Comparison of ENCODE assay signal across 8 cellular contexts in genomic region chr2:200864206-200864976, GRCh38. TPM values are rescaled to one million over a fixed set of nuclear protein-coding genes. Genes with fewer than 3 reads are reported as not detected.
DNase-seq lines count a peak whose midpoint lies in the region; ATAC-seq and TF ChIP-seq lines count a peak whose summit lies in the region.

TSS of gene CLK1 (minus strand) at chr2:200864658. CDS start at chr2:200861862, 2,796 bp downstream.

- H3K27ac ChIP-seq in SK-N-SH (ENCODE audit: low read depth in 2 of 2, low read length in 1 of 2): peak within 1 kb of the TSS; percentile 97

- peak; percentile 96 for DNase-seq in GM10248 (ENCODE audit: extremely low spot score)
- peak; percentile 77 for DNase-seq in NCI-H1092 (lab: John Stamatoyannopoulos, UW)
- DNase-seq in SK-N-SH: peak; percentile 95
- DNase-seq in activated naive CD4-positive, alpha-beta T cell treated with anti-CD3 and anti-CD28 coated beads, Interleukin-2, amount 50 U/mL, for 16 hours: peak; percentile 98
- DNase-seq in germinal center (ENCODE audit: low spot score): peak; percentile 93
- DNase-seq in nucleus accumbens (lab: John Stamatoyannopoulos, UW): peak; percentile 67 to 98 (median 94)
- peak; percentile 97 for DNase-seq in superior temporal gyrus (ENCODE audit: extremely low spot score)

- H3F3A ChIP-seq in SK-N-SH (replicated peaks; ENCODE audit: insufficient read depth): peaks cover 21% of the 10 kb centered on the region

- peaks cover 51% of the 10 kb centered on the region for H3K79me2 ChIP-seq in SK-N-SH (ENCODE audit: insufficient read depth)

- TF ChIP-seq EP300 in SK-N-SH (IDR thresholded peaks at IDR 0.05; ENCODE audit: borderline replicate concordance in 1 of 2, low read depth in 1 of 2, low read length in 1 of 2): peak in 1 of 2 experiments; percentile 75; a peak in 3 of 4 replicates

- H3K9me2 ChIP-seq in SK-N-SH: no peaks in the 10 kb centered on the region

- H3K4me2 ChIP-seq in SK-N-SH: peak within 1 kb of the TSS; percentile 73

- WGBS in SK-N-SH (ENCODE audit: low lambda C conversion rate): 2% methylated on average over 43 of the region's 82 CpGs

- H3K4me1 ChIP-seq in SK-N-SH (ENCODE audit: control insufficient read depth in 1 of 2, insufficient read depth in 2 of 2, low read depth in 1 of 2, low read length in 1 of 2): peaks cover 20 to 27% of the 10 kb centered on the region in 2 experiments; a peak in 3 of 4 replicates

- H2AFZ ChIP-seq in SK-N-SH (ENCODE audit: low read depth): peak within 1 kb of the TSS; percentile 99

- CTCF ChIA-PET in GM10248 (lab: Yijun Ruan, JAX): interaction anchor here (1.3 to 2.0 kb wide), 3 partner anchors 12 to 368 kb away, joined by 3 to 7 read pairs (median 3); no protein-coding TSS in a partner anchor
- CTCF ChIA-PET in SK-N-SH (lab: Yijun Ruan, JAX): interaction anchor here (1.3 to 1.5 kb wide), 2 partner anchors 151 to 205 kb away, joined by 3 to 8 read pairs; no protein-coding TSS in a partner anchor

- TF ChIP-seq RAD21 in SK-N-SH (IDR thresholded peaks at IDR 0.05; ENCODE audit: low read length): no peak

- H3K9me3 ChIP-seq in SK-N-SH: no peaks in the 10 kb centered on the region

- peaks cover 42% of the 10 kb centered on the region for H4K20me1 ChIP-seq in SK-N-SH (ENCODE audit: insufficient read depth)

- POLR2A ChIA-PET in GM10248 (lab: Yijun Ruan, JAX) (interaction anchor here (0.5 to 2.0 kb wide), 19 partner anchors 9 to 916 kb away, joined by 3 to 23 read pairs (median 5); partner anchors contain the start of genes ALS2, NIF3L1 and PPIL3), SK-N-SH (lab: Yijun Ruan, JAX) (interaction anchor here (0.6 to 2.0 kb wide), 10 partner anchors 10 to 587 kb away, joined by 3 to 17 read pairs (median 4); partner anchors contain the start of genes BZW1, CFLAR, NIF3L1 and PPIL3)

- H3K9ac ChIP-seq in SK-N-SH: peak within 1 kb of the TSS; percentile 96

- ATAC-seq in HG02610 (IDR thresholded peaks at IDR 0.05; ENCODE audit: unreplicated experiment): peak; percentile 83

- peak within 1 kb of the TSS; percentile 94 to 96 for H3K4me3 ChIP-seq in SK-N-SH (ENCODE audit: low read depth in 2 of 2, low read length in 1 of 2)

- H3K27me3 ChIP-seq in SK-N-SH (ENCODE audit: insufficient read depth): no peaks in the 10 kb centered on the region

- no peak for TF ChIP-seq CTCF in GM10248 (IDR thresholded peaks at IDR 0.05; ENCODE audit: control extremely low read depth, extremely low read depth, low read depth, missing control alignments)
- no peak for TF ChIP-seq CTCF in SK-N-SH (IDR thresholded peaks at IDR 0.05)

- H3K36me3 ChIP-seq in SK-N-SH (replicated peaks in 1 of 2; ENCODE audit: control insufficient read depth in 1 of 2, insufficient read depth in 2 of 2, low read length in 1 of 2): peaks cover 23 to 32% of the 10 kb centered on the region in 2 experiments

TF ChIP-seq in SK-N-SH, 30 proteins besides CTCF, POLR2A, EP300 and RAD21 (continues in another document):
- no peak for TF ChIP-seq USF2 (IDR thresholded peaks at IDR 0.05; ENCODE audit: borderline replicate concordance, low read depth, low read length)
- TF ChIP-seq MXI1 (IDR thresholded peaks at IDR 0.05; ENCODE audit: low read depth, low read length): peak; percentile 95
- no peak for TF ChIP-seq JUND (IDR thresholded peaks at IDR 0.05)
- no peak for TF ChIP-seq FOSL2 (IDR thresholded peaks at IDR 0.05; ENCODE audit: borderline replicate concordance, low read depth)
- TF ChIP-seq ELF1 (IDR thresholded peaks at IDR 0.05): no peak
- TF ChIP-seq, protein P1, sequence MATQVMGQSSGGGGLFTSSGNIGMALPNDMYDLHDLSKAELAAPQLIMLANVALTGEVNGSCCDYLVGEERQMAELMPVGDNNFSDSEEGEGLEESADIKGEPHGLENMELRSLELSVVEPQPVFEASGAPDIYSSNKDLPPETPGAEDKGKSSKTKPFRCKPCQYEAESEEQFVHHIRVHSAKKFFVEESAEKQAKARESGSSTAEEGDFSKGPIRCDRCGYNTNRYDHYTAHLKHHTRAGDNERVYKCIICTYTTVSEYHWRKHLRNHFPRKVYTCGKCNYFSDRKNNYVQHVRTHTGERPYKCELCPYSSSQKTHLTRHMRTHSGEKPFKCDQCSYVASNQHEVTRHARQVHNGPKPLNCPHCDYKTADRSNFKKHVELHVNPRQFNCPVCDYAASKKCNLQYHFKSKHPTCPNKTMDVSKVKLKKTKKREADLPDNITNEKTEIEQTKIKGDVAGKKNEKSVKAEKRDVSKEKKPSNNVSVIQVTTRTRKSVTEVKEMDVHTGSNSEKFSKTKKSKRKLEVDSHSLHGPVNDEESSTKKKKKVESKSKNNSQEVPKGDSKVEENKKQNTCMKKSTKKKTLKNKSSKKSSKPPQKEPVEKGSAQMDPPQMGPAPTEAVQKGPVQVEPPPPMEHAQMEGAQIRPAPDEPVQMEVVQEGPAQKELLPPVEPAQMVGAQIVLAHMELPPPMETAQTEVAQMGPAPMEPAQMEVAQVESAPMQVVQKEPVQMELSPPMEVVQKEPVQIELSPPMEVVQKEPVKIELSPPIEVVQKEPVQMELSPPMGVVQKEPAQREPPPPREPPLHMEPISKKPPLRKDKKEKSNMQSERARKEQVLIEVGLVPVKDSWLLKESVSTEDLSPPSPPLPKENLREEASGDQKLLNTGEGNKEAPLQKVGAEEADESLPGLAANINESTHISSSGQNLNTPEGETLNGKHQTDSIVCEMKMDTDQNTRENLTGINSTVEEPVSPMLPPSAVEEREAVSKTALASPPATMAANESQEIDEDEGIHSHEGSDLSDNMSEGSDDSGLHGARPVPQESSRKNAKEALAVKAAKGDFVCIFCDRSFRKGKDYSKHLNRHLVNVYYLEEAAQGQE (IDR thresholded peaks at IDR 0.05; ENCODE audit: low read depth, low read length): peak; percentile 57; the same call in 1 of the 2 replicates
- peak; percentile 17; the same call in 1 of the 2 replicates for TF ChIP-seq FOXJ3 (CRISPR knock-in tag; IDR thresholded peaks at IDR 0.05)
- TF ChIP-seq NFIC (IDR thresholded peaks at IDR 0.05; ENCODE audit: borderline replicate concordance): no peak
- TF ChIP-seq EZH2phosphoT487 (IDR thresholded peaks at IDR 0.05; ENCODE audit: borderline replicate concordance, low read depth): no peak
- no peak for TF ChIP-seq SMC3 (IDR thresholded peaks at IDR 0.05; ENCODE audit: low read depth, low read length)
- TF ChIP-seq, protein P2, sequence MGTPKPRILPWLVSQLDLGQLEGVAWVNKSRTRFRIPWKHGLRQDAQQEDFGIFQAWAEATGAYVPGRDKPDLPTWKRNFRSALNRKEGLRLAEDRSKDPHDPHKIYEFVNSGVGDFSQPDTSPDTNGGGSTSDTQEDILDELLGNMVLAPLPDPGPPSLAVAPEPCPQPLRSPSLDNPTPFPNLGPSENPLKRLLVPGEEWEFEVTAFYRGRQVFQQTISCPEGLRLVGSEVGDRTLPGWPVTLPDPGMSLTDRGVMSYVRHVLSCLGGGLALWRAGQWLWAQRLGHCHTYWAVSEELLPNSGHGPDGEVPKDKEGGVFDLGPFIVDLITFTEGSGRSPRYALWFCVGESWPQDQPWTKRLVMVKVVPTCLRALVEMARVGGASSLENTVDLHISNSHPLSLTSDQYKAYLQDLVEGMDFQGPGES (IDR thresholded peaks at IDR 0.05; ENCODE audit: low read depth, low read length): no peak
- TF ChIP-seq USF1 (IDR thresholded peaks at IDR 0.05; ENCODE audit: borderline replicate concordance, low read depth): no peak; the same call in 1 of the 2 replicates
- peak; percentile 84 for TF ChIP-seq CHD2 (IDR thresholded peaks at IDR 0.05; ENCODE audit: low read length, partially characterized antibody)
- 0 out of 2 replicates have a peak, but pooled peaks have one; percentile 3 for TF ChIP-seq TCF12 (IDR thresholded peaks at IDR 0.05)
- TF ChIP-seq MEF2A (IDR thresholded peaks at IDR 0.05; ENCODE audit: borderline replicate concordance, low read depth): no peak
- peak; percentile 91 for TF ChIP-seq TAF1 (IDR thresholded peaks at IDR 0.05; ENCODE audit: borderline replicate concordance, low read depth, low read length)
- peak; percentile 27; the same call in 1 of the 2 replicates for TF ChIP-seq FOXM1 (IDR thresholded peaks at IDR 0.05; ENCODE audit: low read depth)
- TF ChIP-seq GABPA (IDR thresholded peaks at IDR 0.05; ENCODE audit: low read depth): peak; percentile 36
- TF ChIP-seq, protein P3, sequence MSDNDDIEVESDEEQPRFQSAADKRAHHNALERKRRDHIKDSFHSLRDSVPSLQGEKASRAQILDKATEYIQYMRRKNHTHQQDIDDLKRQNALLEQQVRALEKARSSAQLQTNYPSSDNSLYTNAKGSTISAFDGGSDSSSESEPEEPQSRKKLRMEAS (IDR thresholded peaks at IDR 0.05; ENCODE audit: low read depth): peak; percentile 89; the same call in 1 of the 2 replicates

RNA-seq across cellular contexts. Expression of gene CLK1, which starts in this region (rescaled TPM):
- polyA plus RNA-seq in SK-N-SH (2012; rRNA removed): 31.1 and 40.1 TPM in 2 replicates
- 17.8 and 23.5 TPM in 2 replicates for polyA plus RNA-seq in SK-N-SH (2012; cell fraction: cytosol; rRNA removed)
- 86.8 and 181 TPM in 2 replicates for polyA plus RNA-seq in SK-N-SH (2012; cell fraction: nucleus; rRNA removed)

Comparison
In these comparisons a context has a peak if more than half of its experiments do, and no peak if none do; other contexts are left out.
1. Peak in every context shown above with its lines: DNase-seq, ATAC-seq, H3K4me3 ChIP-seq and H3K27ac ChIP-seq.